8 cellular contexts compared by ENCODE assay signal in genomic region chr6:83592770-83593394, GRCh38.
DNase-seq lines count a peak whose midpoint lies in the region; ATAC-seq, FAIRE-seq and TF ChIP-seq lines count a peak whose summit lies in the region.

No MANE protein-coding gene starts in this region.

- peak; percentile 26 for DNase-seq in DMS53 treated with DMSO at 0.1 percent for 48 hours (lab: John Stamatoyannopoulos, UW; ENCODE audit: unreplicated experiment)
- DNase-seq in RPMI7951 (ENCODE audit: low read depth), result peak; percentile 45
- DNase-seq in keratinocyte (ENCODE audit: low read depth, low spot score), result no peak
- no peak for DNase-seq in gastrocnemius medialis
- DNase-seq in activated naive CD4-positive, alpha-beta T cell treated with anti-CD3 and anti-CD28 coated beads for 36 hours, result no peak
- no peak for DNase-seq in activated CD4-positive, alpha-beta T cell treated with anti-CD3 and anti-CD28 coated beads for 36 hours

- H3K27ac Mint-ChIP-seq in activated naive CD4-positive, alpha-beta T cell treated with anti-CD3 and anti-CD28 coated beads for 36 hours, result no peak overlapping the region
- H3K27ac Mint-ChIP-seq in activated CD4-positive, alpha-beta T cell treated with anti-CD3 and anti-CD28 coated beads for 36 hours, result no peak overlapping the region

- H3K9me3 ChIP-seq in keratinocyte (ENCODE audit: control insufficient read depth, low read depth, low read length), result no peaks in the 10 kb centered on the region
- no peaks in the 10 kb centered on the region for H3K9me3 ChIP-seq in gastrocnemius medialis

- H3K9me1 ChIP-seq in keratinocyte (ENCODE audit: control insufficient read depth, extremely low read depth, insufficient read depth, low read length), result no peaks in the 10 kb centered on the region

- H3K79me2 ChIP-seq in keratinocyte (ENCODE audit: control insufficient read depth, insufficient read depth, low read length), result no peaks in the 10 kb centered on the region

- CTCF ChIA-PET in activated naive CD4-positive, alpha-beta T cell treated with anti-CD3 and anti-CD28 coated beads for 36 hours (lab: Charles Lee), result interaction anchor here (0.8 kb wide), 1 partner anchor 80 kb away, joined by 3 read pairs; no protein-coding TSS in a partner anchor
- CTCF ChIA-PET in activated CD4-positive, alpha-beta T cell treated with anti-CD3 and anti-CD28 coated beads for 36 hours (lab: Charles Lee), result no interaction called here

- H3K9me3 Mint-ChIP-seq in activated naive CD4-positive, alpha-beta T cell treated with anti-CD3 and anti-CD28 coated beads for 36 hours, result no peaks in the 10 kb centered on the region
- H3K9me3 Mint-ChIP-seq in activated CD4-positive, alpha-beta T cell treated with anti-CD3 and anti-CD28 coated beads for 36 hours (ENCODE audit: low read depth), result no peaks in the 10 kb centered on the region

- H3K4me3 ChIP-seq in keratinocyte (ENCODE audit: control insufficient read depth in 2 of 3, extremely low read depth in 1 of 3, insufficient read depth in 2 of 3, low read depth in 1 of 3, low read length in 3 of 3) (no peak overlapping the region), gastrocnemius medialis (no peak overlapping the region)

- intact Hi-C loops in gastrocnemius medialis (cut with DNase I; ENCODE audit: low total_unique reads), result no loop called here
- intact Hi-C loops in activated naive CD4-positive, alpha-beta T cell treated with anti-CD3 and anti-CD28 coated beads for 36 hours (cut with micrococcal nuclease), result no loop called here
- intact Hi-C loops in activated CD4-positive, alpha-beta T cell treated with anti-CD3 and anti-CD28 coated beads for 36 hours (cut with DNase I, micrococcal nuclease), result no loop called here

- POLR2A ChIA-PET in activated CD4-positive, alpha-beta T cell treated with anti-CD3 and anti-CD28 coated beads for 36 hours (lab: Charles Lee), result no interaction called here

- in situ Hi-C loops in gastrocnemius medialis (cut with MboI; ENCODE audit: low sequenced_read_pairs in 4 of 4), result no loop called here

- peaks cover 2% of the 10 kb centered on the region for H3K4me1 Mint-ChIP-seq in activated naive CD4-positive, alpha-beta T cell treated with anti-CD3 and anti-CD28 coated beads for 36 hours (ENCODE audit: low read depth)
- no peaks in the 10 kb centered on the region for H3K4me1 Mint-ChIP-seq in activated CD4-positive, alpha-beta T cell treated with anti-CD3 and anti-CD28 coated beads for 36 hours

- no peak overlapping the region for H3K4me3 Mint-ChIP-seq in activated naive CD4-positive, alpha-beta T cell treated with anti-CD3 and anti-CD28 coated beads for 36 hours
- no peak overlapping the region for H3K4me3 Mint-ChIP-seq in activated CD4-positive, alpha-beta T cell treated with anti-CD3 and anti-CD28 coated beads for 36 hours

- no peaks in the 10 kb centered on the region for H3K36me3 ChIP-seq in keratinocyte (ENCODE audit: control insufficient read depth in 2 of 2, extremely low read depth in 1 of 2, insufficient read depth in 2 of 2, low read length in 2 of 2)
- no peaks in the 10 kb centered on the region for H3K36me3 ChIP-seq in gastrocnemius medialis

- no peaks in the 10 kb centered on the region for H3K4me1 ChIP-seq in keratinocyte (ENCODE audit: control insufficient read depth, extremely low read depth, insufficient read depth, low read length)
- no peaks in the 10 kb centered on the region for H3K4me1 ChIP-seq in gastrocnemius medialis

- no peak overlapping the region for H3K9ac ChIP-seq in keratinocyte (ENCODE audit: control insufficient read depth, extremely low read depth, insufficient read depth, low read length)

- H2AFZ ChIP-seq in keratinocyte (ENCODE audit: control insufficient read depth, low read length), result no peak overlapping the region

- TF ChIP-seq POLR2A in gastrocnemius medialis (IDR thresholded peaks at IDR 0.05), result no peak

- no peaks in the 10 kb centered on the region for H3K27me3 Mint-ChIP-seq in activated naive CD4-positive, alpha-beta T cell treated with anti-CD3 and anti-CD28 coated beads for 36 hours (ENCODE audit: low read depth)
- peaks cover 2% of the 10 kb centered on the region for H3K27me3 Mint-ChIP-seq in activated CD4-positive, alpha-beta T cell treated with anti-CD3 and anti-CD28 coated beads for 36 hours

- no peaks in the 10 kb centered on the region for H4K20me1 ChIP-seq in keratinocyte (ENCODE audit: control insufficient read depth, extremely low read depth, insufficient read depth, low read length)

- ATAC-seq in GM19455 (IDR thresholded peaks at IDR 0.05; ENCODE audit: unreplicated experiment) (peak; percentile 92), HG03280 (IDR thresholded peaks at IDR 0.05; ENCODE audit: unreplicated experiment) (peak; percentile 99), gastrocnemius medialis (no peak)
- no peak for ATAC-seq in activated CD4-positive, alpha-beta T cell treated with anti-CD3 and anti-CD28 coated beads for 36 hours

- FAIRE-seq in keratinocyte (lab: Jason Lieb, UNC), result peak; percentile 17

- no peaks in the 10 kb centered on the region for H3K27me3 ChIP-seq in keratinocyte (ENCODE audit: control insufficient read depth, extremely low read depth, insufficient read depth, low read length)
- no peaks in the 10 kb centered on the region for H3K27me3 ChIP-seq in gastrocnemius medialis

- no peak overlapping the region for H3K4me2 ChIP-seq in keratinocyte (ENCODE audit: control insufficient read depth, extremely low read depth, insufficient read depth, low read depth, low read length)

- no peaks in the 10 kb centered on the region for H3K36me3 Mint-ChIP-seq in activated naive CD4-positive, alpha-beta T cell treated with anti-CD3 and anti-CD28 coated beads for 36 hours (ENCODE audit: low read depth)
- no peaks in the 10 kb centered on the region for H3K36me3 Mint-ChIP-seq in activated CD4-positive, alpha-beta T cell treated with anti-CD3 and anti-CD28 coated beads for 36 hours (ENCODE audit: low read depth)

- H3K27ac ChIP-seq in keratinocyte (ENCODE audit: control insufficient read depth, insufficient read depth, low read length) (no peak overlapping the region), gastrocnemius medialis (no peak overlapping the region)

- TF ChIP-seq CTCF in keratinocyte (optimal IDR thresholded peaks at IDR 0.05 in 1 of 3, IDR thresholded peaks at IDR 0.05 in 1 of 3, conservative IDR thresholded peaks at IDR 0.05 in 1 of 3; ENCODE audit: extremely low read depth in 1 of 3, insufficient read depth in 2 of 3, low read length in 3 of 3) (peak; percentile 54 to 66 (median 55)), gastrocnemius medialis (IDR thresholded peaks at IDR 0.05 in 4 of 5, conservative IDR thresholded peaks at IDR 0.05 in 1 of 5) (no peak)

- dilution Hi-C loops in keratinocyte (cut with MboI; ENCODE audit: extremely low pct_ligation_motif_present, low sequenced_read_pairs), result no loop called here

Comparison
In these comparisons a context has a peak if more than half of its experiments do, and no peak if none do; other contexts are left out.
1. DNase-seq: peak in DMS53 treated with DMSO at 0.1 percent for 48 hours (single experiment) and RPMI7951 (single experiment); none in keratinocyte (single experiment), gastrocnemius medialis (0 of 2), activated naive CD4-positive, alpha-beta T cell treated with anti-CD3 and anti-CD28 coated beads for 36 hours (single experiment) and activated CD4-positive, alpha-beta T cell treated with anti-CD3 and anti-CD28 coated beads for 36 hours (single experiment).
2. ATAC-seq: peak in GM19455 (single experiment) and HG03280 (single experiment); none in gastrocnemius medialis (0 of 2) and activated CD4-positive, alpha-beta T cell treated with anti-CD3 and anti-CD28 coated beads for 36 hours (single experiment).
3. CTCF ChIP-seq: peak in keratinocyte (3 of 3); none in gastrocnemius medialis (0 of 5).